Comparison of ENCODE assay signal across 1 cellular context in genomic region chr3:125766285-125766826, GRCh38.
TF ChIP-seq lines count a peak whose summit lies in the region.
"Not testable (repeated sequence)": the region's sequence is repeated elsewhere in the genome, so short reads cannot be mapped to it uniquely, and the experiment has no call there.

No MANE protein-coding gene starts in this region.

TF ChIP-seq in HepG2, 621 proteins besides CTCF, POLR2A, EP300 and RAD21 (continued from another document):
- not testable (repeated sequence) for TF ChIP-seq MAZ (IDR thresholded peaks at IDR 0.05; ENCODE audit: borderline replicate concordance, low read depth, low read length)
- peak; percentile 55; the same call in 1 of the 2 replicates for TF ChIP-seq MAZ (CRISPR knock-in tag; IDR thresholded peaks at IDR 0.05; ENCODE audit: low read depth)
- peak; percentile 60; the same call in 1 of the 2 replicates for TF ChIP-seq UBTF (CRISPR knock-in tag; IDR thresholded peaks at IDR 0.05)
- 0 out of 2 replicates have a peak, but pooled peaks have one; percentile 16 for TF ChIP-seq ZMYM4 (CRISPR knock-in tag; IDR thresholded peaks at IDR 0.05)
- TF ChIP-seq ZNF121 (CRISPR knock-in tag; IDR thresholded peaks at IDR 0.05) = peak; percentile 70; the same call in 1 of the 2 replicates
- TF ChIP-seq MAX (IDR thresholded peaks at IDR 0.05) = peak; percentile 57
- TF ChIP-seq ZFY (CRISPR knock-in tag; IDR thresholded peaks at IDR 0.05) = peak; percentile 52
- peak; percentile 44; the same call in 1 of the 2 replicates for TF ChIP-seq SALL1 (CRISPR knock-in tag; IDR thresholded peaks at IDR 0.05)
- TF ChIP-seq STAG1 (CRISPR knock-in tag; IDR thresholded peaks at IDR 0.05) = peak; percentile 74
- TF ChIP-seq TFDP1 (CRISPR knock-in tag; IDR thresholded peaks at IDR 0.05; ENCODE audit: borderline replicate concordance) = 0 out of 2 replicates have a peak, but pooled peaks have one; percentile 20
- TF ChIP-seq YY1 (IDR thresholded peaks at IDR 0.05; ENCODE audit: insufficient read depth, insufficient replicate concordance, low read depth, low read length) = peak; percentile 55
- TF ChIP-seq GABPB1 (CRISPR knock-in tag; IDR thresholded peaks at IDR 0.05) = peak; percentile 18; the same call in 1 of the 2 replicates
- TF ChIP-seq PHF8 (CRISPR knock-in tag; IDR thresholded peaks at IDR 0.05) = 0 out of 2 replicates have a peak, but pooled peaks have one; percentile 30
- peak; percentile 41; the same call in 1 of the 2 replicates for TF ChIP-seq HOXA3 (CRISPR knock-in tag; IDR thresholded peaks at IDR 0.05)
- peak; percentile 59 for TF ChIP-seq ZNF687 (CRISPR knock-in tag; IDR thresholded peaks at IDR 0.05)
- peak; percentile 55 for TF ChIP-seq ZFX (CRISPR knock-in tag; IDR thresholded peaks at IDR 0.05; ENCODE audit: low read depth)
